In the genomic region with DNA sequence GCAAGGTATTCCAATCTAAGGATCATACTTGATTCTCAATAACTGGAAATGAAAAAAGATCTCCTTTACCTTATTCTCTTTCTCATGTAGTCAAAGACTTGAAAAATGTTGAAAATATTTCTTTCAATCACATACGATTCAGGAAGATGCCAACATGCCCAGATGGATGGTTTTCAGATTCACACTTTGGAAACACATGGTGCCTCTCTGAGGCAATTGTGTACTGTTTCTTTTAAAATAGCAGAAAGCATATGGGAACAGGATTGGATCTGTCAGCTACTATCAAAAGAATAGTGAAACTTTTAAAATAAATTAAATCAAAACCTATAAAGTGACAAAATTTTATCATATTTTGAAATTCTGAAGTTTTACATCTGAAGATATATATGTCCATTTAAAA, we compare ENCODE assay signal across 28 cellular contexts.
"Had no signal": no experiment of that assay in that cellular context is flagged by ENCODE, and none has a peak within 500 bp of the region (broad histone marks: within the 10 kb centered on the region; RNA-seq: fewer than 3 reads in every experiment).

No MANE protein-coding gene starts in this region.

- DNase-seq: activated B cell treated with CpG ODN at 0.5 μM for 24 hours; activated CD4-positive, alpha-beta memory T cell treated with anti-CD3 and anti-CD28 coated beads for 36 hours; activated CD4-positive, alpha-beta T cell treated with anti-CD3 and anti-CD28 coated beads for 36 hours; activated CD4-positive, alpha-beta T cell treated with anti-CD3 and anti-CD28 coated beads, Interleukin-2, amount 10 ng/mL, durations not matched to agents 24 days and 14 days; activated CD4-positive, CD25-positive, alpha-beta regulatory T cell treated with anti-CD3 and anti-CD28 coated beads, Interleukin-2, amount 50 U/mL, for 72 hours; activated CD8-positive, alpha-beta memory T cell treated with anti-CD3 and anti-CD28 coated beads, Interleukin-2, amount 10 ng/mL, durations not matched to agents 7 days and 5 days; activated CD8-positive, alpha-beta memory T cell treated with anti-CD3 and anti-CD28 coated beads, Interleukin-2, amount 50 U/mL, for 4 hours; activated CD8-positive, alpha-beta T cell treated with anti-CD3 and anti-CD28 coated beads, Interleukin-2, amount 10 ng/mL, durations not matched to agents 7 days and 5 days; activated effector memory CD4-positive, alpha-beta T cell treated with anti-CD3 and anti-CD28 coated beads, Interleukin-2, amount 50 U/mL, for 16 hours; activated naive CD4-positive, alpha-beta T cell treated with anti-CD3 and anti-CD28 coated beads for 36 hours; activated naive CD8-positive, alpha-beta T cell treated with anti-CD3 and anti-CD28 coated beads, Interleukin-2, amount 10 ng/mL, durations not matched to agents 7 days and 5 days; activated T-cell treated with anti-CD3 and anti-CD28 coated beads, Interleukin-2, amount 50 U/mL, for 1 hour; activated T-cell treated with anti-CD3 and anti-CD28 coated beads, Interleukin-2, amount 50 U/mL, for 48 hours; central memory CD4-positive, alpha-beta T cell; colonic mucosa; effector CD8-positive, alpha-beta T cell; esophagus squamous epithelium; foreskin melanocyte; T-helper 1 cell; T-helper 17 cell; T1000; WERI-Rb-1 had no signal

- H3K4me1 ChIP-seq: ascending aorta, breast epithelium, colonic mucosa, esophagus squamous epithelium, gastroesophageal sphincter had no signal

- H3K4me3 ChIP-seq: ascending aorta, breast epithelium, cardiac muscle cell, colonic mucosa, esophagus squamous epithelium, gastroesophageal sphincter had no signal

- H3K27me3 ChIP-seq: ascending aorta, breast epithelium, cardiac muscle cell, colonic mucosa, esophagus squamous epithelium, gastroesophageal sphincter had no signal

- H3K36me3 ChIP-seq: ascending aorta, breast epithelium, cardiac muscle cell, colonic mucosa, esophagus squamous epithelium, gastroesophageal sphincter, WERI-Rb-1 had no signal

- H3K9me3 ChIP-seq: ascending aorta, breast epithelium, colonic mucosa, esophagus squamous epithelium, gastroesophageal sphincter had no signal

- ATAC-seq: activated CD4-positive, alpha-beta T cell treated with anti-CD3 and anti-CD28 coated beads for 36 hours; activated CD8-positive, alpha-beta memory T cell treated with anti-CD3 and anti-CD28 coated beads, Interleukin-2, amount 10 ng/mL, durations not matched to agents 7 days and 5 days; activated CD8-positive, alpha-beta T cell treated with anti-CD3 and anti-CD28 coated beads, Interleukin-2, amount 10 ng/mL, durations not matched to agents 7 days and 5 days; activated naive CD4-positive, alpha-beta T cell treated with anti-CD3 and anti-CD28 coated beads, Interleukin-2, amount 50 U/mL, for 72 hours; gastroesophageal sphincter; T-helper 17 cell had no signal

- H3K27ac ChIP-seq: ascending aorta, breast epithelium, cardiac muscle cell, colonic mucosa, epithelial cell of prostate, esophagus squamous epithelium, gastroesophageal sphincter, WERI-Rb-1 had no signal
